ENCODE assay signal across 7 cellular contexts in the genomic region with DNA sequence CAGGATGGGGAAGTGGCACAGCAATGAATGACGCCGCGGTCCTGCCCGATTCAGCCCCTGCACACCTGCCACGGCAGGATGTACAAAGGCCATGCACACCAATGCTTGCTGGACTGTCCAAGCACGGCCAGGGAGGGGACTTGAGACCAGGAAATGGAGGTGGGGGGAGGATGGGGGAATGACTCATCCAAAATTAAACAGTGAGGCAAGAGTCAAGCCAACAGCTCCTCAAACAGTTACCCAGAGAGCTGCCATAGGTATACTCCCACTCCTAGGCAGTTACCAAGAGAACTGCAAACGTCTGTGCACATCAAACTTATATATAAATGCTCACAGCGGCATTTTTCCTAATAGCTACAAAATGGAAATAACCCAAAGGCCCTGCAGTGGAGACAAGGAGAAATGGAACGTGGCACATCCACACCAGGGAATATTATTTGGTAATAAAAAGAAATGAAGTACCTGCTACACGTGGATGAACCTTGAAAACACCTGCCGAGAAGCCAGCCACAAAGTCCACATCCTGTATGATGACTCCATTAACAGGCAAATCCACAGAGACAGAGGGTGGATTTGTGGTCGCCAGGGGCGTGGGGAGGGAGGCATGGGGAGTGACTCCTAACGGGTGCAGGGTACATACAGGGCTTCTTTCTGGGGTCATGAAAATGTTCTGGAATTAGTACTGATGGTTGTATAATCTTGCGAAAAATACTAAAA. TPM values are rescaled to one million over a fixed set of nuclear protein-coding genes. Genes with fewer than 3 reads are reported as not detected.
DNase-seq lines count a peak whose midpoint lies in the region; ATAC-seq, FAIRE-seq and TF ChIP-seq lines count a peak whose summit lies in the region.

No MANE protein-coding gene starts in this region.

- TF ChIP-seq EP300 in GM12878 (IDR thresholded peaks at IDR 0.05; ENCODE audit: borderline replicate concordance in 1 of 2, control insufficient read depth in 1 of 2, low read depth in 2 of 2, low read length in 2 of 2) = no peak
- TF ChIP-seq EP300 in transverse colon (IDR thresholded peaks at IDR 0.05; ENCODE audit: low read depth) = no peak

- SMC1A ChIA-PET in GM12878 (lab: Charles Lee; ENCODE audit: uncharacterized antibody, unreplicated experiment) = no interaction called here

- no TSS peak for BruUV-seq in GM12878 (replicated peaks; lab: Mats Ljungman, UMichigan)

- H3K4me2 ChIP-seq in GM12878 (ENCODE audit: control insufficient read depth, insufficient read depth) = no peak overlapping the region

- TF ChIP-seq POLR2A in GM12878 (IDR thresholded peaks at IDR 0.05; ENCODE audit: low read depth, low read length) (no peak), transverse colon (IDR thresholded peaks at IDR 0.05) (no peak)

- H2AFZ ChIP-seq in GM12878 (ENCODE audit: control insufficient read depth, low read depth, low read length) = no peak overlapping the region

- DNase-seq in NCI-H2196 treated with DMSO at 0.1 percent for 48 hours (lab: John Stamatoyannopoulos, UW; ENCODE audit: unreplicated experiment) = peak; percentile 65
- DNase-seq in GM12878 (ENCODE audit: low read depth, low spot score) = no peak
- peak; percentile 75 to 90 for DNase-seq in left colon
- DNase-seq in transverse colon = peak; percentile 82
- DNase-seq in HEK293T (ENCODE audit: extremely low spot score) = no peak

- H3K27ac ChIP-seq in GM12878 (ENCODE audit: control insufficient read depth, insufficient read depth) = no peak overlapping the region
- peak overlapping the region; percentile 85 to 94 (median 89) for H3K27ac ChIP-seq in transverse colon

- H3K4me1 ChIP-seq in GM12878 (ENCODE audit: control insufficient read depth, insufficient read depth, low read length) (peaks cover 4% of the 10 kb centered on the region; the same call in 1 of the 2 replicates), transverse colon (peaks cover 39 to 67% (median 62%) of the 10 kb centered on the region in 4 donors)

- H3K9ac ChIP-seq in GM12878 (ENCODE audit: control insufficient read depth, insufficient read depth, low read length) = no peak overlapping the region

- FAIRE-seq in GM12878 (lab: Jason Lieb, UNC) = no peak

- H4K20me1 ChIP-seq in GM12878 (ENCODE audit: control insufficient read depth, insufficient read depth) = no peaks in the 10 kb centered on the region

- POLR2A ChIA-PET in GM12878 (lab: Charles Lee) = no interaction called here
- POLR2A ChIA-PET in HEK293T (lab: Yijun Ruan, JAX) = no interaction called here

- ATAC-seq in GM18868 (IDR thresholded peaks at IDR 0.05; ENCODE audit: unreplicated experiment) (peak; percentile 54), GM12878 (peak; percentile 79), left colon (peak; percentile 80), HG02571 (IDR thresholded peaks at IDR 0.05; ENCODE audit: unreplicated experiment) (no peak)

- TF ChIP-seq RAD21 in GM12878 (IDR thresholded peaks at IDR 0.05; ENCODE audit: insufficient read depth, low read depth, low read length) = no peak

- H3K36me3 ChIP-seq in GM12878 (ENCODE audit: control insufficient read depth in 2 of 2, insufficient read depth in 2 of 2, low read length in 1 of 2) (peaks cover 4 to 11% of the 10 kb centered on the region in 2 experiments; a peak in 3 of 4 replicates), transverse colon (no peaks in the 10 kb centered on the region)

- no peaks in the 10 kb centered on the region for H3K79me2 ChIP-seq in GM12878 (ENCODE audit: control insufficient read depth, insufficient read depth, low read length)

- RAD21 ChIA-PET in GM12878 (lab: Charles Lee; ENCODE audit: unreplicated experiment) = no interaction called here

- intact Hi-C loops in GM12878 (cut with micrococcal nuclease; ENCODE audit: unreplicated experiment) (no loop called here), left colon (cut with DNase I, micrococcal nuclease) (loop anchor here in 1 of 2 donors (10.0 kb wide), 1 partner anchor 62 kb away; a partner anchor contains a TSS), transverse colon (cut with DNase I; ENCODE audit: low total_unique reads) (no loop called here)

- CTCF ChIA-PET in GM12878 (lab: Yijun Ruan, JAX) (interaction anchor here (0.8 kb wide), 1 partner anchor 24 kb away, joined by 3 read pairs; no protein-coding TSS in a partner anchor), HEK293T (lab: Yijun Ruan, JAX) (no interaction called here)

- WGBS in GM12878 (ENCODE audit: insufficient coverage, insufficient replicate concordance, low lambda C conversion rate, missing lambda C conversion rate) = 53% methylated on average over 15 of the region's 15 CpGs
- 35 to 37% methylated on average over 7 to 15 of the region's 15 CpGs for WGBS in transverse colon (ENCODE audit: low coverage in 1 of 2), 2 donors

- no peak for TF ChIP-seq CTCF in GM12878 (IDR thresholded peaks at IDR 0.05 in 2 of 3, conservative IDR thresholded peaks at IDR 0.05 in 1 of 3; ENCODE audit: control insufficient read depth in 2 of 3, extremely low read depth in 1 of 3, insufficient read depth in 1 of 3, low read depth in 3 of 3, low read length in 3 of 3)
- TF ChIP-seq CTCF in transverse colon (IDR thresholded peaks at IDR 0.05) = no peak

- H3K27me3 ChIP-seq in GM12878 (replicated peaks in 1 of 2; ENCODE audit: control insufficient read depth in 2 of 2, insufficient read depth in 2 of 2, low read length in 1 of 2) (no peaks in the 10 kb centered on the region), transverse colon (no peaks in the 10 kb centered on the region)

- H3K9me3 ChIP-seq in GM12878 (replicated peaks; ENCODE audit: control insufficient read depth, insufficient read depth, low read length) (no peaks in the 10 kb centered on the region; the same call in 2 of the 3 replicates), transverse colon (no peaks in the 10 kb centered on the region)

- in situ Hi-C loops in GM12878 (cut with MboI) = no loop called here
- in situ Hi-C loops in transverse colon (cut with MboI; ENCODE audit: low pct_ligation_motif_present in 1 of 4, low pct_unique_long_range_greater_than_20kb in 1 of 4, low sequenced_read_pairs in 3 of 4) = no loop called here

- H3K4me3 ChIP-seq in GM12878 (no peak overlapping the region), transverse colon (no peak overlapping the region)

TF ChIP-seq in GM12878, 131 proteins besides CTCF, POLR2A, EP300 and RAD21:
- TF ChIP-seq STAT1 (conservative IDR thresholded peaks at IDR 0.05) (no peak), RUNX3 (IDR thresholded peaks at IDR 0.05; ENCODE audit: low read length) (peak; percentile 48; the same call in 1 of the 2 replicates)

TF ChIP-seq in HEK293T, 16 proteins besides CTCF, POLR2A, EP300 and RAD21:
- TF ChIP-seq TARDBP (IDR thresholded peaks at IDR 0.05) (no peak), FOXM1 (IDR thresholded peaks at IDR 0.05; ENCODE audit: borderline replicate concordance) (no peak), FOXA1 (IDR thresholded peaks at IDR 0.05) (no peak), NFRKB (IDR thresholded peaks at IDR 0.05) (no peak), HDGF (IDR thresholded peaks at IDR 0.05; ENCODE audit: borderline replicate concordance) (no peak), BHLHE40 (IDR thresholded peaks at IDR 0.05; ENCODE audit: borderline replicate concordance) (no peak), CTBP1 (IDR thresholded peaks at IDR 0.05; ENCODE audit: borderline replicate concordance) (no peak), LEF1 (IDR thresholded peaks at IDR 0.05; ENCODE audit: borderline replicate concordance) (no peak), ARNT (IDR thresholded peaks at IDR 0.05) (no peak), SUZ12 (IDR thresholded peaks at IDR 0.05) (no peak), ELF4 (IDR thresholded peaks at IDR 0.05) (no peak), ZNF384 (IDR thresholded peaks at IDR 0.05) (no peak), L3MBTL2 (conservative IDR thresholded peaks at IDR 0.05) (no peak), SP1 (IDR thresholded peaks at IDR 0.05) (no peak), FOXK2 (IDR thresholded peaks at IDR 0.05) (no peak)
- TF ChIP-seq, protein P1, sequence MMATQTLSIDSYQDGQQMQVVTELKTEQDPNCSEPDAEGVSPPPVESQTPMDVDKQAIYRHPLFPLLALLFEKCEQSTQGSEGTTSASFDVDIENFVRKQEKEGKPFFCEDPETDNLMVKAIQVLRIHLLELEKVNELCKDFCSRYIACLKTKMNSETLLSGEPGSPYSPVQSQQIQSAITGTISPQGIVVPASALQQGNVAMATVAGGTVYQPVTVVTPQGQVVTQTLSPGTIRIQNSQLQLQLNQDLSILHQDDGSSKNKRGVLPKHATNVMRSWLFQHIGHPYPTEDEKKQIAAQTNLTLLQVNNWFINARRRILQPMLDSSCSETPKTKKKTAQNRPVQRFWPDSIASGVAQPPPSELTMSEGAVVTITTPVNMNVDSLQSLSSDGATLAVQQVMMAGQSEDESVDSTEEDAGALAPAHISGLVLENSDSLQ (IDR thresholded peaks at IDR 0.05) = no peak

RNA-seq across cellular contexts. Expression of a gene that starts 54.1 kb away (rescaled TPM):
- total RNA-seq in GM12878 (2013; cell fraction: nucleolus; rRNA removed) = 60.2 and 66.6 TPM in 2 replicates
- total RNA-seq in GM12878 (2014; rRNA removed) = 38.5 and 45.5 TPM in 2 replicates
- total RNA-seq in GM12878 (2014; rRNA removed; fragmentation: Illumina TruSeq; extraction: Trizol) = 15.8 and 16.4 TPM in 2 replicates
- total RNA-seq in GM12878 (2021) = 34.6 and 38.0 TPM in 2 replicates
- 11.4 TPM for polyA plus RNA-seq in GM12878 (2011; ENCODE audit: low read depth)
- 6.4 and 13.2 TPM in 2 replicates for polyA plus RNA-seq in GM12878 (2011; rRNA removed)
- polyA plus RNA-seq in GM12878 (2011; cell fraction: cytosol; rRNA removed) = 18.7 and 21.2 TPM in 2 replicates
- polyA plus RNA-seq in GM12878 (2011; cell fraction: nucleus; rRNA removed) = 50.0 and 61.1 TPM in 2 replicates
- 18.0 TPM in 2 replicates for polyA plus RNA-seq in GM12878 (2012)
- 10.4 and 22.3 TPM in 2 replicates for polyA plus RNA-seq in GM12878 (2014; fragmentation: Illumina TruSeq; extraction: Trizol)
- 1 to 10 TPM; 1.3 to 6.7 TPM for polyA plus RNA-seq in GM12878 (2014; fragmentation: Nextera tagmentation; extraction: Ambion mirVana)
- 28.7 and 33.6 TPM in 2 replicates for polyA plus RNA-seq in GM12878 (2014; rRNA removed)
- polyA plus RNA-seq in GM12878 (2016; fragmentation: Nextera tagmentation; extraction: Ambion mirVana) = 10 to 100 TPM; 35.4 to 45.2 TPM
- polyA minus RNA-seq in GM12878 (2011; rRNA and poly(A)+ RNA removed) = 19.4 and 30.1 TPM in 2 replicates
- polyA minus RNA-seq in GM12878 (2011; cell fraction: cytosol; rRNA and poly(A)+ RNA removed) = 11.1 and 15.1 TPM in 2 replicates
- 18.6 and 34.2 TPM in 2 replicates for polyA minus RNA-seq in GM12878 (2011; cell fraction: nucleus; rRNA and poly(A)+ RNA removed)
- total RNA-seq in left colon = 10 to 100 TPM; 26.9 to 32.1 TPM
- 100 to 1,000 TPM in 1 of 4 donors, 10 to 100 TPM in 3; 37.2 to 270 (median 64.3) TPM for total RNA-seq in transverse colon

Comparison
In these comparisons a context has a peak if more than half of its experiments do, and no peak if none do; other contexts are left out.
1. DNase-seq: peak in NCI-H2196 treated with DMSO at 0.1 percent for 48 hours (single experiment), left colon (2 of 2) and transverse colon (single experiment); none in GM12878 (single experiment) and HEK293T (single experiment).